ENCODE assay signal across 27 cellular contexts in the genomic region with DNA sequence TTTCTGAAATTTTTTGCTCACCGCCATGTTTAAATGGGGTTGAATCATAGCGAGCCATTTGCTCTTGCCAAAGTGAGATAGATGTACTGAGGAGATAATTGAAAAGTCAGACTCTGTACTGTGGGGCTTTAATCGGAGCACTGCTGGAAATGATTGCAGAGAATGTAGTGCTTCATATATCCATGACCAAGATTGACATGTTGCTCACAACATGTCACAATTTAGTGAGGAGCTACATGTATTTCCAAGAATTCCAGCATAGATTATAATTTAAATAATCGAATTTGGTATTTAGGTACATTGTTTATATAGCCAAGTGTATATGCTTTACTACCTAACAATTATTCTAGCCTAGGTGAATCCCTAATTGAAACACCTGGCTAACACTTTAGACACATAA.
"Had no signal": no experiment of that assay in that cellular context is flagged by ENCODE, and none has a peak within 500 bp of the region (broad histone marks: within the 10 kb centered on the region; RNA-seq: fewer than 3 reads in every experiment).

No MANE protein-coding gene starts in this region.

- H3K27me3 Mint-ChIP-seq: dendritic cell treated with granulocyte-macrophage colony-stimulating factor and Interleukin-4, amounts not matched to agents 40 ng/mL and 50 ng/mL, for 4 days; effector memory CD8-positive, alpha-beta T cell; naive B cell had no signal

- H3K4me3 Mint-ChIP-seq: dendritic cell treated with granulocyte-macrophage colony-stimulating factor and Interleukin-4, amounts not matched to agents 40 ng/mL and 50 ng/mL, for 4 days; effector memory CD8-positive, alpha-beta T cell; endodermal cell; mesothelial cell of epicardium; naive B cell had no signal

- FAIRE-seq: endometrium, islet of Langerhans, keratinocyte had no signal

- ATAC-seq: effector memory CD8-positive, alpha-beta T cell; esophagus mucosa; gastrocnemius medialis; heart right ventricle; left cardiac atrium; left lung; left ventricle myocardium superior; lower lobe of right lung; mucosa of descending colon had no signal

- DNase-seq: colonic mucosa; cortex of kidney; effector CD8-positive, alpha-beta T cell; effector memory CD8-positive, alpha-beta T cell; endodermal cell; erythroblast; esophagus squamous epithelium; foreskin fibroblast; foreskin melanocyte; gastrocnemius medialis; glutamatergic neuron; head of caudate nucleus; heart right ventricle; hippocampal formation; left cardiac atrium; left lung; left ventricle myocardium superior; lower lobe of right lung; mesenchymal stem cell; mucosa of descending colon; naive B cell had no signal

- H3K4me1 Mint-ChIP-seq: naive B cell had no signal

- H3K27ac Mint-ChIP-seq: dendritic cell treated with granulocyte-macrophage colony-stimulating factor and Interleukin-4, amounts not matched to agents 40 ng/mL and 50 ng/mL, for 4 days; effector memory CD8-positive, alpha-beta T cell; endodermal cell; mesothelial cell of epicardium; naive B cell had no signal

- H3K9me3 ChIP-seq: colonic mucosa, esophagus squamous epithelium, gastrocnemius medialis, heart right ventricle, left lung, lower lobe of right lung, mucosa of descending colon had no signal

- H3K36me3 Mint-ChIP-seq: naive B cell had no signal
